8 cellular contexts compared by ENCODE assay signal in genomic region chr4:67545199-67545995, GRCh38. TPM values are rescaled to one million over a fixed set of nuclear protein-coding genes. Genes with fewer than 3 reads are reported as not detected.
DNase-seq lines count a peak whose midpoint lies in the region; ATAC-seq, FAIRE-seq and TF ChIP-seq lines count a peak whose summit lies in the region.

CENPC (minus strand) TSS chr4:67545503; CDS start chr4:67545355, 148 bp downstream.

- intact Hi-C loops in heart left ventricle (cut with DNase I) = loop anchor here in 5 of 10 donors (1.0 to 10.0 kb wide), 3 partner anchors 149 to 629 kb away; partner anchors contain the start of gene UBA6 (in 1 of the 5)
- intact Hi-C loops in posterior cingulate gyrus (cut with DNase I) = loop anchor here (1.0 to 5.0 kb wide), 2 partner anchors 156 to 632 kb away; partner anchors contain the start of gene UBA6

- peak within 1 kb of the TSS; percentile 94 to 99 for H3K27ac Mint-ChIP-seq in T-cell

- no peak for TF ChIP-seq EP300 in upper lobe of left lung (IDR thresholded peaks at IDR 0.05)

- H3K4me1 Mint-ChIP-seq in T-cell = peaks cover 41 to 47% (median 43%) of the 10 kb centered on the region in 3 donors

- no peaks in the 10 kb centered on the region for H3K9me3 Mint-ChIP-seq in T-cell

- no peaks in the 10 kb centered on the region for H3K9me3 ChIP-seq in heart left ventricle
- no peaks in the 10 kb centered on the region for H3K9me3 ChIP-seq in upper lobe of left lung

- H3K36me3 ChIP-seq in heart left ventricle (peaks cover 0 to 31% (median 22%) of the 10 kb centered on the region in 9 donors), upper lobe of left lung (peaks cover 0 to 10% (median 2%) of the 10 kb centered on the region in 4 donors)

- WGBS in adipose tissue, 3 donors = 0 to 1% (median 0%) methylated on average over 52 to 53 of the region's 53 CpGs
- 1% methylated on average over 40 to 53 of the region's 53 CpGs for WGBS in heart left ventricle, 4 donors
- 1% methylated on average over 15 to 49 of the region's 53 CpGs for WGBS in upper lobe of left lung, 2 donors

- TF ChIP-seq POLR2A in GM12891 (IDR thresholded peaks at IDR 0.05; ENCODE audit: low read depth, low read length) = peak; percentile 97
- TF ChIP-seq POLR2A in heart left ventricle (IDR thresholded peaks at IDR 0.05) = peak in 1 of 2 donors; percentile 81
- TF ChIP-seq POLR2A in upper lobe of left lung (IDR thresholded peaks at IDR 0.05) = peak in 3 of 4 donors; percentile 71 to 89 (median 87)

- H3K27ac ChIP-seq in adipose tissue (ENCODE audit: low read depth, low read length) (peak within 1 kb of the TSS; percentile 75), heart left ventricle (peak within 1 kb of the TSS; percentile 60 to 96 (median 88)), upper lobe of left lung (peak within 1 kb of the TSS; percentile 88 to 93 (median 92))

- peak; percentile 97 for ATAC-seq in HG02840 (IDR thresholded peaks at IDR 0.05; ENCODE audit: low FRiP score, unreplicated experiment)
- ATAC-seq in T-cell (replicated peaks in 1 of 4) = peak; percentile 90 to 95 (median 94)
- peak; percentile 100 for ATAC-seq in heart left ventricle
- ATAC-seq in upper lobe of left lung (ENCODE audit: low FRiP score in 2 of 2) = peak; percentile 99

- peaks cover 21% of the 10 kb centered on the region for H3K36me3 Mint-ChIP-seq in T-cell

- H3K27me3 ChIP-seq in heart left ventricle (no peaks in the 10 kb centered on the region), upper lobe of left lung (no peaks in the 10 kb centered on the region)

- DNase-seq in GM12891 (ENCODE audit: insufficient read length, low spot score) (peak; percentile 63), NCI-H1436 treated with DMSO at 0.1 percent for 48 hours (lab: John Stamatoyannopoulos, UW) (peak; percentile 89), T-cell (peak; percentile 79 to 95 (median 89)), heart left ventricle (peak; percentile 97 to 99 (median 98)), posterior cingulate gyrus (peak; percentile 93 to 99 (median 96)), upper lobe of left lung (peak; percentile 94 to 98)

- POLR2A ChIA-PET in T-cell (lab: Charles Lee) = interaction anchor here (0.5 to 3.0 kb wide), 7 partner anchors 10 to 156 kb away, joined by 3 to 13 read pairs (median 5); partner anchors contain the start of gene UBA6 (in 1 of the 2)

- H3K4me3 ChIP-seq in heart left ventricle (peak within 1 kb of the TSS; percentile 58 to 95 (median 84)), upper lobe of left lung (peak within 1 kb of the TSS; percentile 55 to 75 (median 61))

- CTCF ChIA-PET in T-cell (lab: Charles Lee) = interaction anchor here (0.6 to 1.7 kb wide), 6 partner anchors 99 to 365 kb away, joined by 3 to 9 read pairs (median 3); partner anchors contain the start of gene UBA6 (in 1 of the 2)

- H3K4me1 ChIP-seq in heart left ventricle = peaks cover 0 to 36% (median 16%) of the 10 kb centered on the region in 12 donors
- H3K4me1 ChIP-seq in upper lobe of left lung = peaks cover 0 to 35% (median 20%) of the 10 kb centered on the region in 4 donors

- H3K27me3 Mint-ChIP-seq in T-cell = no peaks in the 10 kb centered on the region

- FAIRE-seq in GM12891 (lab: Jason Lieb, UNC) = peak; percentile 98

- H3K4me3 Mint-ChIP-seq in T-cell = peak within 1 kb of the TSS; percentile 96 to 98 (median 98)

- TF ChIP-seq CTCF in heart left ventricle (IDR thresholded peaks at IDR 0.05) (no peak), upper lobe of left lung (IDR thresholded peaks at IDR 0.05) (no peak)

TF ChIP-seq in GM12891, 5 proteins besides CTCF, POLR2A, EP300 and RAD21:
- TF ChIP-seq PAX5 (IDR thresholded peaks at IDR 0.05; ENCODE audit: insufficient read depth, low read length, severe bottlenecking) = peak; percentile 17
- TF ChIP-seq SPI1 (IDR thresholded peaks at IDR 0.05; ENCODE audit: low read depth, low read length) = no peak
- peak; percentile 96 for TF ChIP-seq POLR2AphosphoS5 (IDR thresholded peaks at IDR 0.05; ENCODE audit: low read depth, low read length)
- peak; percentile 77; the same call in 1 of the 2 replicates for TF ChIP-seq POU2F2 (IDR thresholded peaks at IDR 0.05; ENCODE audit: low read depth, low read length)
- peak; percentile 92 for TF ChIP-seq TAF1 (IDR thresholded peaks at IDR 0.05; ENCODE audit: low read depth, low read length)

RNA-seq across cellular contexts. Expression of gene CENPC, which starts in this region (rescaled TPM):
- 10.2 TPM for polyA plus RNA-seq in GM12891 (2012; ENCODE audit: low read depth, missing spikeins)
- total RNA-seq in T-cell = 100 to 1,000 TPM in 1 of 5 donors, 10 to 100 TPM in 4; 38.4 to 101 (median 40.0) TPM
- 1 to 10 TPM; 4.7 to 5.7 (median 5.5) TPM for polyA plus RNA-seq in adipose tissue
- 10 to 100 TPM in 4 of 9 donors, 1 to 10 TPM in 5; 5.9 to 16.7 (median 9.0) TPM for total RNA-seq in heart left ventricle
- polyA plus RNA-seq in heart left ventricle = 1 to 10 TPM; 2.6 to 3.1 TPM
- total RNA-seq in upper lobe of left lung = 10 to 100 TPM; 13.6 to 75.4 (median 18.5) TPM

Comparison
In these comparisons a context has a peak if more than half of its experiments do, and no peak if none do; other contexts are left out.
1. Peak in every context shown above with its lines: DNase-seq, ATAC-seq, H3K4me3 ChIP-seq and H3K27ac ChIP-seq.